ENCODE assay signal across 1 cellular context in the genomic region with DNA sequence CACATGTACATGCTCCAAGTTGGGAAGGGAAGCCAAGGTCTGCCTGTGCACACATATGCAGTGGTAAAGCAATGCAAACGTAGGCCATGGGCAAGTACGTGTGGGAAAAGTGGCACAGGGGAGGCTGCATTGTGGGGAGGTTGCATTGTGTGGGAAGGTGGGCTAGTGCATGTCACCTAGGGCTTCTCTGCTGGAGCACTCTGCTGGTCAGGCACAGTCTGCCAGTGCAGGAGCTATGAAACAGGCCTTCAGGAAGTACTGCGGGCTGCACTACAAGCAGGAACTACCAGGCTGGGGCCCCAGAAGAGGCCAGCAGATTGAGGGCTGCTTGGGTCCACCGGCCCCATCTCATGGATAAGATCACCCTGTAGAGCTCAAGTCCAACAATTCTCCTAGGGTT.
TF ChIP-seq lines count a peak whose summit lies in the region.

No MANE protein-coding gene starts in this region.

TF ChIP-seq in H1, 55 proteins besides CTCF, POLR2A, EP300 and RAD21:
- TF ChIP-seq ZNF274 (IDR thresholded peaks at IDR 0.05; ENCODE audit: borderline replicate concordance, extremely low read depth, low read length) (no peak), CREB1 (IDR thresholded peaks at IDR 0.05) (no peak), SRF (IDR thresholded peaks at IDR 0.05; ENCODE audit: low read depth, low read length) (no peak), KDM1A (IDR thresholded peaks at IDR 0.05; ENCODE audit: borderline replicate concordance, low read length) (no peak), KDM4A (IDR thresholded peaks at IDR 0.05; ENCODE audit: low read depth, low read length, severe bottlenecking) (no peak), KDM5A (IDR thresholded peaks at IDR 0.05; ENCODE audit: low read length) (no peak), CHD2 (IDR thresholded peaks at IDR 0.05; ENCODE audit: low read length) (no peak), SP4 (IDR thresholded peaks at IDR 0.05; ENCODE audit: low read length) (no peak), BCL11A (IDR thresholded peaks at IDR 0.05; ENCODE audit: low read depth in 2 of 2, low read length in 2 of 2) (no peak)
